In genomic region chr5:50300878-50301277, GRCh38 we compare ENCODE assay signal across 22 cellular contexts.
"Had no signal": no experiment of that assay in that cellular context is flagged by ENCODE, and none has a peak within 500 bp of the region (broad histone marks: within the 10 kb centered on the region; RNA-seq: fewer than 3 reads in every experiment).

No MANE protein-coding gene starts in this region.

- FAIRE-seq: endothelial cell of umbilical vein had no signal

- H3K27me3 ChIP-seq: brain microvascular endothelial cell, hepatocyte, left lung, upper lobe of right lung had no signal

- H3K4me1 ChIP-seq: left lung, upper lobe of right lung had no signal

- H3K27ac ChIP-seq: brain microvascular endothelial cell, hepatocyte, left lung, upper lobe of right lung, VCaP had no signal

- H3K79me2 ChIP-seq: hepatocyte had no signal

- H3K4me2 ChIP-seq: hepatocyte had no signal

- DNase-seq: activated CD4-positive, alpha-beta T cell treated with anti-CD3 and anti-CD28 coated beads, Interleukin-2, amount 50 U/mL, for 1 hour; activated CD4-positive, CD25-positive, alpha-beta regulatory T cell treated with anti-CD3 and anti-CD28 coated beads, Interleukin-2, amount 50 U/mL, for 72 hours; activated CD8-positive, alpha-beta memory T cell treated with anti-CD3 and anti-CD28 coated beads, Interleukin-2, amount 50 U/mL, for 4 hours; activated effector memory CD4-positive, alpha-beta T cell treated with Interleukin-2 at 50 U/mL for 16 hours; activated naive CD4-positive, alpha-beta T cell treated with anti-CD3 and anti-CD28 coated beads, Interleukin-2, amount 10 ng/mL, durations not matched to agents 7 days and 5 days; activated naive CD8-positive, alpha-beta T cell treated with anti-CD3 and anti-CD28 coated beads, Interleukin-2, amount 50 U/mL, for 24 hours; activated T-cell treated with anti-CD3 and anti-CD28 coated beads, Interleukin-2, amount 50 U/mL, for 48 hours; anterior cingulate cortex; brain microvascular endothelial cell; cortex of kidney; effector memory CD4-positive, alpha-beta T cell; islet precursor cell; left lung; occipital lobe; posterior cingulate gyrus; stimulated activated CD8-positive, alpha-beta memory T cell treated with anti-CD3 and anti-CD28 coated beads, Interleukin-4, amount 100 ng/mL, for 48 hours; stimulated activated naive CD4-positive, alpha-beta T cell; T-helper 2 cell; upper lobe of right lung had no signal

- H3K36me3 ChIP-seq: brain microvascular endothelial cell, left lung, upper lobe of right lung had no signal

- H3K4me3 ChIP-seq: hepatocyte, left lung, upper lobe of right lung had no signal

- H3K9me3 ChIP-seq: left lung, upper lobe of right lung had no signal

- ATAC-seq: activated naive CD8-positive, alpha-beta T cell treated with anti-CD3 and anti-CD28 coated beads, Interleukin-2, amount 50 U/mL, for 24 hours; left lung; upper lobe of right lung had no signal

- H2AFZ ChIP-seq: hepatocyte had no signal
